13 cellular contexts compared by ENCODE assay signal in genomic region chr22:21961127-21961867, GRCh38.
"Had no signal": no experiment of that assay in that cellular context is flagged by ENCODE, and none has a peak within 500 bp of the region (broad histone marks: within the 10 kb centered on the region; RNA-seq: fewer than 3 reads in every experiment).

No MANE protein-coding gene starts in this region.

- H3K79me2 ChIP-seq: parathyroid adenoma had no signal

- H3K27ac ChIP-seq: gastroesophageal sphincter, heart right ventricle, parathyroid adenoma, tibial artery, uterus had no signal

- H3K4me1 ChIP-seq: gastroesophageal sphincter, parathyroid adenoma, tibial artery, uterus had no signal

- H3K9me3 ChIP-seq: gastroesophageal sphincter, heart right ventricle, tibial artery, uterus had no signal

- H3K4me3 ChIP-seq: gastroesophageal sphincter, heart right ventricle, tibial artery, uterus had no signal

- H3K27me3 ChIP-seq: gastroesophageal sphincter, heart right ventricle, tibial artery, uterus had no signal

- H2AFZ ChIP-seq: parathyroid adenoma had no signal

- H3K9ac ChIP-seq: parathyroid adenoma had no signal

- H3K36me3 ChIP-seq: uterus had no signal

- ATAC-seq: gastroesophageal sphincter; naive thymus-derived CD4-positive, alpha-beta T cell; stimulated activated memory B cell treated with anti-CD40 and anti-IgM and Interleukin-4, amounts not matched to agents 10 μg/mL and 1 μg/mL and 100 μg/mL, for 72 hours had no signal

- DNase-seq: activated CD4-positive, alpha-beta T cell treated with anti-CD3 and anti-CD28 coated beads, Interleukin-2, amount 10 ng/mL, durations not matched to agents 7 days and 5 days; activated CD8-positive, alpha-beta memory T cell treated with anti-CD3 and anti-CD28 coated beads for 24 hours; activated naive CD8-positive, alpha-beta T cell treated with anti-CD3 and anti-CD28 coated beads for 36 hours; cortex of kidney; effector CD8-positive, alpha-beta T cell; heart right ventricle; naive thymus-derived CD4-positive, alpha-beta T cell; stimulated activated CD4-positive, alpha-beta T cell treated with anti-CD3 and anti-CD28 coated beads, Interleukin-2, amount 100 ng/mL, for 48 hours; tibial artery; uterus had no signal
